In the genomic region with DNA sequence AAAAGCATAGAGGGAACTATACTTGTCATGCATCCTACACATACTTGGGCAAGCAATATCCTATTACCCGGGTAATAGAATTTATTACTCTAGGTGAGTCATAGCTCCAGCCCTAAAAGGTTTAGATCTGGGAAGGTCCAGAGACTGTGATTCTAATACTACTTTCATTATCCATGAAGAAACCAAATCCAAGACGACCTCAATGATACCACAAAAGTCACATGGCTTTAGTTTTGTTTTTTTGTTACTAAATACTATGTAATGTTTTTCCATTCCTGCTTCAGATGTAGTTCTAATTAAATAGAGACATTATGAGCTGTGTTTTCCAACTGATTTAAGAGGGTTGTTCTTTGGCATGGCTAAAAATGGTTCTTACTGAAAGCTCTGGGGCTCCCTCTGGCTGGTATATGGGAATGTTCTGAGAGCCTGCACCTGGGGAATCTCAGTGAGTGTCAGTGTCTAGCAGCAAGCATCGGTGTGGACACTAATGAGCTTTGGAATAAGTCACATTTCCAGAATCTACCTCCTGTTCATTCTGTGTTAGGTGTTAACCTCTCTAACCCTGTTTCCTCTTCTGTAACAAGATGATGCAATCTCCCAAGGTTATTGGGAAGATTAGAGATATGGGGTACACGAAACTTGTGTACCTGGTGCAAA, we compare ENCODE assay signal across 8 cellular contexts. TPM values are rescaled to one million over a fixed set of nuclear protein-coding genes. Genes with fewer than 3 reads are reported as not detected.
A peak's percentile ranks its signal among the peaks of the same experiment; 100 is the strongest.
DNase-seq lines count a peak whose midpoint lies in the region; ATAC-seq and TF ChIP-seq lines count a peak whose summit lies in the region.

No MANE protein-coding gene starts in this region.

- BruUV-seq in Panc1 (replicated peaks; lab: Mats Ljungman, UMichigan) = no TSS peak

- H4K20me1 ChIP-seq in DND-41 (ENCODE audit: insufficient read depth, low read length) = no peaks in the 10 kb centered on the region

- H2AFZ ChIP-seq in DND-41 (ENCODE audit: low read depth, low read length) = no peak overlapping the region

- 19 to 25% (median 22%) methylated on average over 4 of the region's 4 CpGs for WGBS in ovary, 3 donors

- no peak for DNase-seq in DND-41
- DNase-seq in Panc1 (ENCODE audit: low read depth, low spot score) = no peak
- DNase-seq in fibroblast of gingiva (ENCODE audit: low read depth) = peak; percentile 57
- peak in 4 of 5 donors; percentile 30 to 64 (median 41) for DNase-seq in ovary
- DNase-seq in SW 1271 (lab: John Stamatoyannopoulos, UW) = no peak
- no peak for DNase-seq in DMS114 treated with DMSO at 0.1 percent for 48 hours (lab: John Stamatoyannopoulos, UW; ENCODE audit: unreplicated experiment)
- no peak for DNase-seq in UCSD-AML1 (lab: John Stamatoyannopoulos, UW; ENCODE audit: unreplicated experiment)
- no peak for DNase-seq in GM10266 (ENCODE audit: extremely low spot score)

- H3K9ac ChIP-seq in DND-41 (ENCODE audit: low read depth, low read length) = no peak overlapping the region

- in situ Hi-C loops in Panc1 (cut with HindIII; ENCODE audit: low pct_unique_long_range_greater_than_20kb, low sequenced_read_pairs) = no loop called here

- peak; percentile 20 for TF ChIP-seq CTCF in DND-41 (IDR thresholded peaks at IDR 0.05; ENCODE audit: borderline replicate concordance, extremely low read depth, low read length, poor library complexity, severe bottlenecking)
- TF ChIP-seq CTCF in Panc1 (IDR thresholded peaks at IDR 0.05) = peak; percentile 57
- TF ChIP-seq CTCF in ovary (IDR thresholded peaks at IDR 0.05) = peak; percentile 14 to 76 (median 65)
- no peak for TF ChIP-seq CTCF in GM10266 (IDR thresholded peaks at IDR 0.05; ENCODE audit: control insufficient read depth, insufficient read depth, low read depth, missing control alignments)

- H3K4me3 ChIP-seq in DND-41 (ENCODE audit: low read depth in 1 of 2, low read length in 2 of 2) (no peak overlapping the region), Panc1 (ENCODE audit: low read depth in 2 of 2, low read length in 2 of 2) (no peak overlapping the region), ovary (no peak overlapping the region)

- no peak for TF ChIP-seq POLR2A in ovary (IDR thresholded peaks at IDR 0.05)

- no peaks in the 10 kb centered on the region for H3K4me1 ChIP-seq in DND-41 (ENCODE audit: insufficient read depth, low read length)
- no peaks in the 10 kb centered on the region for H3K4me1 ChIP-seq in Panc1 (ENCODE audit: control insufficient read depth, insufficient read depth, low read length)
- H3K4me1 ChIP-seq in ovary (ENCODE audit: insufficient read depth) = no peaks in the 10 kb centered on the region

- H3K4me2 ChIP-seq in DND-41 (ENCODE audit: insufficient read depth, low read length) = no peak overlapping the region

- H3K27ac ChIP-seq in DND-41 (ENCODE audit: low read length) = no peak overlapping the region
- H3K27ac ChIP-seq in Panc1 (ENCODE audit: low read length) = no peak overlapping the region
- H3K27ac ChIP-seq in ovary = no peak overlapping the region

- peaks cover 4% of the 10 kb centered on the region for H3K27me3 ChIP-seq in DND-41 (ENCODE audit: insufficient read depth, low read length, poor library complexity)
- no peaks in the 10 kb centered on the region for H3K27me3 ChIP-seq in Panc1 (ENCODE audit: control insufficient read depth, insufficient read depth, low read length)
- no peaks in the 10 kb centered on the region for H3K27me3 ChIP-seq in ovary

- H3K36me3 ChIP-seq in DND-41 (ENCODE audit: insufficient read depth, low read length) (no peaks in the 10 kb centered on the region), Panc1 (ENCODE audit: control insufficient read depth, insufficient read depth, low read length) (no peaks in the 10 kb centered on the region), ovary (no peaks in the 10 kb centered on the region)

- CTCF ChIA-PET in Panc1 (lab: Charles Lee) = interaction anchor here (1.1 kb wide), 1 partner anchor 146 kb away, joined by 3 read pairs; no protein-coding TSS in a partner anchor

- H3K9me3 ChIP-seq in DND-41 (ENCODE audit: insufficient read depth, low read length, severe bottlenecking) (no peaks in the 10 kb centered on the region), Panc1 (ENCODE audit: control insufficient read depth, insufficient read depth, low read depth, low read length) (no peaks in the 10 kb centered on the region), ovary (no peaks in the 10 kb centered on the region)

- intact Hi-C loops in Panc1 (cut with micrococcal nuclease; ENCODE audit: unreplicated experiment) = no loop called here
- intact Hi-C loops in ovary (cut with DNase I) = loop anchor here in 3 of 4 donors (2.0 to 5.0 kb wide), 3 partner anchors 71 to 146 kb away; no protein-coding TSS in a partner anchor

- TF ChIP-seq EP300 in ovary (IDR thresholded peaks at IDR 0.05) = no peak

- ATAC-seq in DND-41 (ENCODE audit: insufficient read depth, low read depth) (no peak), Panc1 (no peak)

- POLR2A ChIA-PET in Panc1 (lab: Charles Lee) = no interaction called here

- H3K79me2 ChIP-seq in DND-41 (ENCODE audit: insufficient read depth, low read length) = no peaks in the 10 kb centered on the region

RNA-seq across cellular contexts. Expression of a gene that starts 20.5 kb away (rescaled TPM):
- not detected for total RNA-seq in Panc1 (2021; ENCODE audit: unreplicated experiment)
- polyA plus RNA-seq in Panc1 (2012; ENCODE audit: insufficient read length) = not detected
- 1 to 10 TPM in 3 of 7 donors, under 1 TPM in 1, not detected in 3; 0.26 to 2.0 (median 1.6) TPM for total RNA-seq in ovary
- 1 to 10 TPM in 1 of 2 donors, under 1 TPM in 1; 0.24 to 1.1 TPM for polyA plus RNA-seq in ovary

RNA-seq across cellular contexts. Expression of a gene that starts 23.8 kb away (rescaled TPM):
- total RNA-seq in Panc1 (2021; ENCODE audit: unreplicated experiment) = 7.1 TPM
- 2.5 TPM for polyA plus RNA-seq in Panc1 (2012; ENCODE audit: insufficient read length)
- total RNA-seq in ovary = 100 to 1,000 TPM in 2 of 7 donors, 10 to 100 TPM in 4, 1 to 10 TPM in 1; 6.5 to 142 (median 36.5) TPM
- polyA plus RNA-seq in ovary = 10 to 100 TPM; 36.3 to 76.7 TPM

Comparison
In these comparisons a context has a peak if more than half of its experiments do, and no peak if none do; other contexts are left out.
1. DNase-seq: peak in fibroblast of gingiva (single experiment) and ovary (4 of 5); none in DND-41 (single experiment), Panc1 (single experiment), SW 1271 (0 of 2), DMS114 treated with DMSO at 0.1 percent for 48 hours (single experiment), UCSD-AML1 (single experiment) and GM10266 (single experiment).